Comparison of ENCODE assay signal across 1 cellular context in the genomic region with DNA sequence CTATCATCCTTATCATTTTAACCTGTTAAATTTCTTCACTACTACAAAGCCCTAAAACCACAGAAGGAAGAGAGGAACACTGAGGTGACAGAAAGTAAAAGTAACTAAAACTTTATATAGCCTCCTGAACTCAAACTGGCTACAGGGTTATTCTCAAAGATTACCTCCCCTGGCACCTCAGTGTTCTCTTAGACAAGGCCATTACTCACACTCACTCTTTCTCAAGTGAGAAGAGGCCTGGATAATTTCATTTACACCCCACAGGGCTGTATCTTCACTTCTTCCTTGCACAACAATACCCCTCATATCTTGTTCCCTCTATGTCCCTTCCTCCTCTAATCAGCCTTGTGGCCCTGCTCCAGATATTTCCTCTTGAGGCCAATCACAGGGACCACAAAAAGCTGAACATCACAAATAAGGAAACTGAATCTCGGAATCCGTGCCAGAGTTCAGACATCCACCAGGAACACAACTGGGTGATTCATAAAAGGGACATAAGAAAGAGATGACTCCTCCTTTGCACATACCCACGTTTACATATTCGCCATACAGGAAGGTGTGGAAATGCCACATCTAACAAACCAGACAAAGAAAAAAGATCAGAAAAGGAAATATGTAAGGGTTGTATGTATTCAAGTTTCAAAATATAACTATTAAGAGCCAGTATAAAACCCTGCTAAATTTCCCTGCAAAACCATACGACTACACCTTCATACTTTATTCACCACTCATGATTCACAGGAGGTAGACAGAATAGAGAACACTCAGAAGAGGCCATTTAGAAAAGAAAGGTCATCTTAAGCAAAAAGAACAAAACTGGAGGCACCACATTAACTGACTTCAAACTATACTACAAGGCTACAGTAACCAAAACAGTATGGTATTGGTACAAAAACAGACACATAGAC.
TF ChIP-seq lines count a peak whose summit lies in the region.

No MANE protein-coding gene starts in this region.

TF ChIP-seq in WTC11, 78 proteins besides CTCF, POLR2A, EP300 and RAD21 (continued from another document):
- TF ChIP-seq, protein P1, sequence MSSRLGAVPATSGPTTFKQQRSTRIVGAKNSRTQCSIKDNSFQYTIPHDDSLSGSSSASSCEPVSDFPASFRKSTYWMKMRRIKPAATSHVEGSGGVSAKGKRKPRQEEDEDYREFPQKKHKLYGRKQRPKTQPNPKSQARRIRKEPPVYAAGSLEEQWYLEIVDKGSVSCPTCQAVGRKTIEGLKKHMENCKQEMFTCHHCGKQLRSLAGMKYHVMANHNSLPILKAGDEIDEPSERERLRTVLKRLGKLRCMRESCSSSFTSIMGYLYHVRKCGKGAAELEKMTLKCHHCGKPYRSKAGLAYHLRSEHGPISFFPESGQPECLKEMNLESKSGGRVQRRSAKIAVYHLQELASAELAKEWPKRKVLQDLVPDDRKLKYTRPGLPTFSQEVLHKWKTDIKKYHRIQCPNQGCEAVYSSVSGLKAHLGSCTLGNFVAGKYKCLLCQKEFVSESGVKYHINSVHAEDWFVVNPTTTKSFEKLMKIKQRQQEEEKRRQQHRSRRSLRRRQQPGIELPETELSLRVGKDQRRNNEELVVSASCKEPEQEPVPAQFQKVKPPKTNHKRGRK (CRISPR knock-in tag; IDR thresholded peaks at IDR 0.05; ENCODE audit: borderline replicate concordance): no peak
- no peak for TF ChIP-seq RORB (CRISPR knock-in tag; IDR thresholded peaks at IDR 0.05)
- TF ChIP-seq ZBTB21 (CRISPR knock-in tag; IDR thresholded peaks at IDR 0.05; ENCODE audit: borderline replicate concordance): no peak
- TF ChIP-seq NR3C1 (CRISPR knock-in tag; conservative IDR thresholded peaks at IDR 0.05; ENCODE audit: low read depth): no peak
- TF ChIP-seq ZNF263 (CRISPR knock-in tag; IDR thresholded peaks at IDR 0.05; ENCODE audit: low read depth): no peak
- TF ChIP-seq SP1 (CRISPR knock-in tag; conservative IDR thresholded peaks at IDR 0.05): no peak
- TF ChIP-seq, protein P2, sequence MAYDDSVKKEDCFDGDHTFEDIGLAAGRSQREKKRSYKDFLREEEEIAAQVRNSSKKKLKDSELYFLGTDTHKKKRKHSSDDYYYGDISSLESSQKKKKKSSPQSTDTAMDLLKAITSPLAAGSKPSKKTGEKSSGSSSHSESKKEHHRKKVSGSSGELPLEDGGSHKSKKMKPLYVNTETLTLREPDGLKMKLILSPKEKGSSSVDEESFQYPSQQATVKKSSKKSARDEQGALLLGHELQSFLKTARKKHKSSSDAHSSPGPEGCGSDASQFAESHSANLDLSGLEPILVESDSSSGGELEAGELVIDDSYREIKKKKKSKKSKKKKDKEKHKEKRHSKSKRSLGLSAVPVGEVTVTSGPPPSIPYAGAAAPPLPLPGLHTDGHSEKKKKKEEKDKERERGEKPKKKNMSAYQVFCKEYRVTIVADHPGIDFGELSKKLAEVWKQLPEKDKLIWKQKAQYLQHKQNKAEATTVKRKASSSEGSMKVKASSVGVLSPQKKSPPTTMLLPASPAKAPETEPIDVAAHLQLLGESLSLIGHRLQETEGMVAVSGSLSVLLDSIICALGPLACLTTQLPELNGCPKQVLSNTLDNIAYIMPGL (CRISPR knock-in tag; IDR thresholded peaks at IDR 0.05): no peak
- TF ChIP-seq, protein P3, sequence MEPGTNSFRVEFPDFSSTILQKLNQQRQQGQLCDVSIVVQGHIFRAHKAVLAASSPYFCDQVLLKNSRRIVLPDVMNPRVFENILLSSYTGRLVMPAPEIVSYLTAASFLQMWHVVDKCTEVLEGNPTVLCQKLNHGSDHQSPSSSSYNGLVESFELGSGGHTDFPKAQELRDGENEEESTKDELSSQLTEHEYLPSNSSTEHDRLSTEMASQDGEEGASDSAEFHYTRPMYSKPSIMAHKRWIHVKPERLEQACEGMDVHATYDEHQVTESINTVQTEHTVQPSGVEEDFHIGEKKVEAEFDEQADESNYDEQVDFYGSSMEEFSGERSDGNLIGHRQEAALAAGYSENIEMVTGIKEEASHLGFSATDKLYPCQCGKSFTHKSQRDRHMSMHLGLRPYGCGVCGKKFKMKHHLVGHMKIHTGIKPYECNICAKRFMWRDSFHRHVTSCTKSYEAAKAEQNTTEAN (CRISPR knock-in tag; IDR thresholded peaks at IDR 0.05): no peak
- TF ChIP-seq SOX15 (CRISPR knock-in tag; IDR thresholded peaks at IDR 0.05): no peak
